12 cellular contexts compared by ENCODE assay signal in the genomic region with DNA sequence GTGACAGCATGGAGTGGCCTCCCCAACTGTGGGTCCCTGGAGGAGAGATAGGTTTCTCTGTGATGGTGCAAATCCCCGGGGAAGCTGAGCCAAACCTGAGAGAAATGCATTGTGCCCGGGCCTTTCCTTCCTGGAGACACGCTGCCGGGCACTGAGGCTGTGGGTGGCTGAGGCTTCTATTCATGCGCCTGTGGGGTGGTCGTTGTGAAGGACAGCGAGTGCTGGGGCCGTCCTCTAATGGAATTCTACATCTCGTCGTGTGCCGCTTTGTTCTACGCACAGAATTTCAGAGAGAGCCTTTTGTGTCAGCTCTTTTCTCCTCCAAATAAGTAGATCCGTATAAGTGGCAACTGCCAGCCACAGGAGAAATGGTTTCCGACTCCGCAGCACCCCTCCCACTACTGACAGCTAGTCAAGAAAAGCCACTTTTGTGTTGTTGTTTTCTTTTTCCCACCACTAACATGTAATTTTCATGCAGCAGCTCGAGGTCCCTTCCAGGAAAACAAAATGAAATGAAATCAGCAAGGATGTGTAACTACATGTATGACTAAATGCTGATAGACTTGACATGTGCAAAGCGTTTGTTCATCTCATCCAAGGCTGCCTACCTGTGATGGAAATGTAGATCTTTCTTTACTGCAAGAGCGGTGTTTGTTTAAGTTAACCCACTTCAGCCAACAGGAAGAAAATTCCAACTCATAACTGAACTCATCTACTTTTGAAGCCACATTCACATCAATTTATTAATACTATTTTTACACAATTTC.
"Had no signal": no experiment of that assay in that cellular context is flagged by ENCODE, and none has a peak within 500 bp of the region (broad histone marks: within the 10 kb centered on the region; RNA-seq: fewer than 3 reads in every experiment).

No MANE protein-coding gene starts in this region.

- H3K4me1 ChIP-seq: pancreas had no signal

- H3K36me3 ChIP-seq: pancreas, tibial nerve had no signal

- DNase-seq: activated effector memory CD4-positive, alpha-beta T cell treated with Interleukin-2 at 50 U/mL for 16 hours; activated naive CD4-positive, alpha-beta T cell treated with anti-CD3 and anti-CD28 coated beads, Interleukin-2, amount 50 U/mL, for 16 hours; foreskin melanocyte; kidney glomerular epithelial cell; left ventricle myocardium superior; natural killer cell; pancreas; stimulated activated CD4-positive, alpha-beta T cell treated with anti-CD3 and anti-CD28 coated beads, Interleukin-2, amount 100 ng/mL, for 24 hours; substantia nigra had no signal

- H3K36me3 Mint-ChIP-seq: memory B cell, natural killer cell had no signal

- H3K4me3 ChIP-seq: pancreas, tibial nerve had no signal

- H3K9me3 ChIP-seq: pancreas, tibial nerve had no signal

- H3K9me3 Mint-ChIP-seq: memory B cell, natural killer cell had no signal

- H3K27ac ChIP-seq: pancreas had no signal

- H3K4me1 Mint-ChIP-seq: natural killer cell had no signal

- FAIRE-seq: colon, pancreas had no signal

- H3K27me3 ChIP-seq: pancreas, tibial nerve had no signal

- H3K27ac Mint-ChIP-seq: memory B cell, natural killer cell had no signal

- H3K4me3 Mint-ChIP-seq: memory B cell, natural killer cell had no signal
